8 cellular contexts compared by ENCODE assay signal in the genomic region with DNA sequence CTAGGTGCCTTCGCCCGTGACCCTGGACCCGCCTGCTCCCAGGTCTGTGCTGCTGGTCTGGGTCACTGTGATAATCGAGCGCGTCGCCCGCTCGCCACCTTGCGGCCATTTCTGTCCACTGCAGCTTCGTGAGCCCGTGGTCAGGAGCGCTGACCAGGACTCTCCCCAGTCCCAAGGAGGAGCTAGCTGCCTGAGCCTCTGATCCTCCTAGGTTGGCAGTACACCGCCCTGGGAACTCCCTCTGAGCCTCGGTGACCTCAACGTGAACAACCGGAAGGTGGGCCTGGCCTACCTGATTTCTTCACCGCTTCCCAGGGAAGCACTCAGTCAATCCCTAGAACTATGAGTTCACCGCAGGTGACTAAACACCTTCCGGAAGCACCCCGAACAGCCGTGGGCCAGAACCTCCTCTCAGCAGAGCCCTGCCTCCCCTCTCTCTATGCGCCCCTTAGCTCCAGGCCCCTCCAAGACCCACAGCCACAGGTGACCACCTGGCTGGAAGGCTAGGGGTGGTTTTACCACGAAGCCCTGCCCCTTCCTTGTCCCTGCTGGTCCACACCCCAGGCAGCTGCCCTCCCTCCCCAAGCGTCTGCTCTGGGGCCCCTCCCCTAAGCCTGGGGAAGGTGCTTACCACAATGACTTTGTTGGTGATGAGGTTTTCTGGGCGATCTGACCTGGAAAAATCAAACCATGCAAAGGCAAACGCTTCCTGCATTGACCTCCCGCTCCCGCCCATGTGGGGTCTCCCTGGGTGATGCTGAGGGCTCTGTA. TPM values are rescaled to one million over a fixed set of nuclear protein-coding genes. Genes with fewer than 3 reads are reported as not detected.
DNase-seq lines count a peak whose midpoint lies in the region; ATAC-seq, FAIRE-seq and TF ChIP-seq lines count a peak whose summit lies in the region.

No MANE protein-coding gene starts in this region.

- H3K9me3 Mint-ChIP-seq in activated naive CD8-positive, alpha-beta T cell treated with anti-CD3 and anti-CD28 coated beads for 36 hours, result no peaks in the 10 kb centered on the region
- peaks cover 8% of the 10 kb centered on the region for H3K9me3 Mint-ChIP-seq in glutamatergic neuron (ENCODE audit: unreplicated experiment)

- H3K36me3 ChIP-seq in BJ (ENCODE audit: control insufficient read depth, insufficient read depth, low read length), result no peaks in the 10 kb centered on the region
- H3K36me3 ChIP-seq in pancreas, result no peaks in the 10 kb centered on the region

- H3K4me1 Mint-ChIP-seq in activated naive CD8-positive, alpha-beta T cell treated with anti-CD3 and anti-CD28 coated beads for 36 hours, result peaks cover 6% of the 10 kb centered on the region
- peaks cover 8% of the 10 kb centered on the region for H3K4me1 Mint-ChIP-seq in glutamatergic neuron (ENCODE audit: low read depth, unreplicated experiment)

- no peak overlapping the region for H3K4me3 ChIP-seq in BJ (ENCODE audit: low read depth, low read length)
- H3K4me3 ChIP-seq in pancreas, result no peak overlapping the region

- H3K4me3 Mint-ChIP-seq in activated naive CD8-positive, alpha-beta T cell treated with anti-CD3 and anti-CD28 coated beads for 36 hours, result no peak overlapping the region
- no peak overlapping the region for H3K4me3 Mint-ChIP-seq in glutamatergic neuron (ENCODE audit: unreplicated experiment)

- H3K27ac ChIP-seq in RWPE1 (peak overlapping the region; percentile 55), pancreas (no peak overlapping the region)

- 25 to 26% methylated on average over 29 of the region's 29 CpGs for WGBS in pancreas, 2 donors

- POLR2A ChIA-PET in BJ (lab: Charles Lee), result no interaction called here
- POLR2A ChIA-PET in RWPE1 (lab: Yijun Ruan, JAX; ENCODE audit: low non-redundant PET), result interaction anchor here (0.5 kb wide), 1 partner anchor 470 kb away, joined by 3 read pairs; no protein-coding TSS in a partner anchor

- no peak for FAIRE-seq in pancreas (lab: Jason Lieb, UNC)

- intact Hi-C loops in pancreas (cut with DNase I), result no loop called here

- H3K4me1 ChIP-seq in pancreas, result peaks cover 7 to 12% (median 11%) of the 10 kb centered on the region in 3 donors

- no peaks in the 10 kb centered on the region for H3K36me3 Mint-ChIP-seq in activated naive CD8-positive, alpha-beta T cell treated with anti-CD3 and anti-CD28 coated beads for 36 hours
- peaks cover 5% of the 10 kb centered on the region for H3K36me3 Mint-ChIP-seq in glutamatergic neuron (ENCODE audit: unreplicated experiment)

- ATAC-seq in pancreas, result peak; percentile 90 to 94 (median 92)
- no peak for ATAC-seq in HG02840 (IDR thresholded peaks at IDR 0.05; ENCODE audit: low FRiP score, unreplicated experiment)

- H3K27me3 ChIP-seq in BJ (ENCODE audit: control insufficient read depth, insufficient read depth, low read length) (peaks cover 37% of the 10 kb centered on the region), pancreas (no peaks in the 10 kb centered on the region)

- CTCF ChIA-PET in BJ (lab: Yijun Ruan, JAX) (interaction anchor here (0.6 to 5.4 kb wide), 30 partner anchors 10 to 1508 kb away, joined by 3 to 63 read pairs (median 5); partner anchors contain the start of gene PLA2G4D), RWPE1 (lab: Yijun Ruan, JAX) (interaction anchor here (0.6 to 2.7 kb wide), 25 partner anchors 11 to 259 kb away, joined by 3 to 24 read pairs (median 4); partner anchors contain the start of gene PLA2G4D)

- H3K27ac Mint-ChIP-seq in activated naive CD8-positive, alpha-beta T cell treated with anti-CD3 and anti-CD28 coated beads for 36 hours, result no peak overlapping the region
- no peak overlapping the region for H3K27ac Mint-ChIP-seq in glutamatergic neuron (ENCODE audit: unreplicated experiment)

- H3K27me3 Mint-ChIP-seq in activated naive CD8-positive, alpha-beta T cell treated with anti-CD3 and anti-CD28 coated beads for 36 hours, result peaks cover 14% of the 10 kb centered on the region
- peaks cover 3% of the 10 kb centered on the region for H3K27me3 Mint-ChIP-seq in glutamatergic neuron (ENCODE audit: unreplicated experiment)

- peak; percentile 93 for TF ChIP-seq CTCF in BJ (IDR thresholded peaks at IDR 0.05; ENCODE audit: insufficient read depth, low read depth, low read length)
- TF ChIP-seq CTCF in RWPE1 (conservative IDR thresholded peaks at IDR 0.05; ENCODE audit: low read depth), result peak; percentile 99
- TF ChIP-seq CTCF in glutamatergic neuron (IDR thresholded peaks at IDR 0.05; ENCODE audit: partially characterized antibody, unreplicated experiment), result peak; percentile 91
- TF ChIP-seq CTCF in pancreas (IDR thresholded peaks at IDR 0.05), result peak; percentile 94 to 97 (median 96)

- DNase-seq in BJ (ENCODE audit: low read depth) (no peak), GOT3 (lab: John Stamatoyannopoulos, UW) (peak; percentile 26), RWPE1 (ENCODE audit: low spot score) (peak; percentile 93), glutamatergic neuron (peak; percentile 81), pancreas (peak; percentile 50 to 90 (median 79)), NCI-H526 treated with DMSO at 0.1 percent for 48 hours (lab: John Stamatoyannopoulos, UW) (no peak)
- DNase-seq in activated naive CD8-positive, alpha-beta T cell treated with anti-CD3 and anti-CD28 coated beads for 36 hours, result peak; percentile 40

- H3K9me3 ChIP-seq in pancreas, result no peaks in the 10 kb centered on the region

RNA-seq across cellular contexts. Expression of gene PLA2G4D, which starts 9.7 kb away (rescaled TPM):
- polyA plus RNA-seq in BJ (2011; rRNA removed) (not detected in 2 replicates), pancreas (under 1 TPM; 0.04 to 0.05 TPM)
- polyA minus RNA-seq in BJ (2011; rRNA and poly(A)+ RNA removed), result 0.72 TPM in 1 of 2 replicates, not detected in the other
- total RNA-seq in activated naive CD8-positive, alpha-beta T cell treated with anti-CD3 and anti-CD28 coated beads for 36 hours, result not detected
- total RNA-seq in glutamatergic neuron (ENCODE audit: unreplicated experiment) (not detected), pancreas (under 1 TPM in 2 of 6 donors, not detected in 4; 0.09 to 0.31 TPM)

Comparison
In these comparisons a context has a peak if more than half of its experiments do, and no peak if none do; other contexts are left out.
1. DNase-seq: peak in GOT3 (single experiment), RWPE1 (single experiment), activated naive CD8-positive, alpha-beta T cell treated with anti-CD3 and anti-CD28 coated beads for 36 hours (single experiment), glutamatergic neuron (single experiment) and pancreas (6 of 6); none in BJ (single experiment) and NCI-H526 treated with DMSO at 0.1 percent for 48 hours (single experiment).
2. Peak in every context shown above with its lines, with median percentiles within 50 percentile points of each other: CTCF ChIP-seq.